In genomic region chr10:110179220-110179619, GRCh38 we compare ENCODE assay signal across 16 cellular contexts. TPM values are rescaled to one million over a fixed set of nuclear protein-coding genes. Genes with fewer than 3 reads are reported as not detected.
DNase-seq lines count a peak whose midpoint lies in the region; ATAC-seq and TF ChIP-seq lines count a peak whose summit lies in the region.
"Had no signal": no experiment of that assay in that cellular context is flagged by ENCODE, and none has a peak within 500 bp of the region (broad histone marks: within the 10 kb centered on the region; RNA-seq: fewer than 3 reads in every experiment).

No MANE protein-coding gene starts in this region.

- no peak for TF ChIP-seq CTCF in endothelial cell (IDR thresholded peaks at IDR 0.05; ENCODE audit: unreplicated experiment)
- TF ChIP-seq CTCF in osteocyte (IDR thresholded peaks at IDR 0.05) = no peak

- H3K4me1 Mint-ChIP-seq in activated CD8-positive, alpha-beta memory T cell treated with anti-CD3 and anti-CD28 coated beads, Interleukin-2, amount 10 ng/mL, durations not matched to agents 7 days and 5 days = peaks cover 6% of the 10 kb centered on the region
- H3K4me1 Mint-ChIP-seq in endothelial cell (ENCODE audit: unreplicated experiment) (peaks cover 8% of the 10 kb centered on the region), osteocyte (ENCODE audit: unreplicated experiment) (no peaks in the 10 kb centered on the region)
- peaks cover 5% of the 10 kb centered on the region for H3K4me1 Mint-ChIP-seq in activated CD4-positive, alpha-beta T cell treated with anti-CD3 and anti-CD28 coated beads, Interleukin-2, amount 10 ng/mL, durations not matched to agents 24 days and 14 days

- H3K27ac Mint-ChIP-seq in activated CD8-positive, alpha-beta memory T cell treated with anti-CD3 and anti-CD28 coated beads, Interleukin-2, amount 10 ng/mL, durations not matched to agents 7 days and 5 days = no peak overlapping the region
- H3K27ac Mint-ChIP-seq in endothelial cell (ENCODE audit: unreplicated experiment) (peak overlapping the region; percentile 49), osteocyte (ENCODE audit: unreplicated experiment) (no peak overlapping the region)
- no peak overlapping the region for H3K27ac Mint-ChIP-seq in activated CD4-positive, alpha-beta T cell treated with anti-CD3 and anti-CD28 coated beads, Interleukin-2, amount 10 ng/mL, durations not matched to agents 24 days and 14 days
- H3K27ac Mint-ChIP-seq: B cell; CD4-positive, alpha-beta T cell; CD8-positive, alpha-beta T cell had no signal

- no peaks in the 10 kb centered on the region for H3K9me3 Mint-ChIP-seq in activated CD8-positive, alpha-beta memory T cell treated with anti-CD3 and anti-CD28 coated beads, Interleukin-2, amount 10 ng/mL, durations not matched to agents 7 days and 5 days (ENCODE audit: low read depth)
- H3K9me3 Mint-ChIP-seq in endothelial cell (ENCODE audit: unreplicated experiment) (no peaks in the 10 kb centered on the region), osteocyte (ENCODE audit: unreplicated experiment) (no peaks in the 10 kb centered on the region)
- no peaks in the 10 kb centered on the region for H3K9me3 Mint-ChIP-seq in activated CD4-positive, alpha-beta T cell treated with anti-CD3 and anti-CD28 coated beads, Interleukin-2, amount 10 ng/mL, durations not matched to agents 24 days and 14 days
- H3K9me3 Mint-ChIP-seq: CD4-positive, alpha-beta T cell; CD8-positive, alpha-beta T cell had no signal

- intact Hi-C loops in activated CD4-positive, alpha-beta T cell treated with anti-CD3 and anti-CD28 coated beads, Interleukin-2, amount 10 ng/mL, durations not matched to agents 24 days and 14 days (cut with micrococcal nuclease) = no loop called here

- peak; percentile 34 for DNase-seq in activated CD8-positive, alpha-beta memory T cell treated with anti-CD3 and anti-CD28 coated beads, Interleukin-2, amount 10 ng/mL, durations not matched to agents 7 days and 5 days
- no peak for DNase-seq in activated CD8-positive, alpha-beta memory T cell treated with anti-CD3 and anti-CD28 coated beads for 24 hours
- DNase-seq in endothelial cell (ENCODE audit: low spot score) = no peak
- DNase-seq in osteocyte (ENCODE audit: extremely low spot score, unreplicated experiment) = peak; percentile 53
- DNase-seq in activated CD4-positive, alpha-beta T cell treated with anti-CD3 and anti-CD28 coated beads, Interleukin-2, amount 10 ng/mL, durations not matched to agents 24 days and 14 days = no peak
- DNase-seq: AML-193; Caco-2; Calu3; CD4-positive, alpha-beta T cell; CD8-positive, alpha-beta T cell; DMS79 treated with DMSO at 0.1 percent for 48 hours; GF-D8 had no signal

- no peaks in the 10 kb centered on the region for H3K36me3 Mint-ChIP-seq in activated CD8-positive, alpha-beta memory T cell treated with anti-CD3 and anti-CD28 coated beads, Interleukin-2, amount 10 ng/mL, durations not matched to agents 7 days and 5 days
- H3K36me3 Mint-ChIP-seq in endothelial cell (ENCODE audit: low read depth, unreplicated experiment) (no peaks in the 10 kb centered on the region), osteocyte (ENCODE audit: unreplicated experiment) (no peaks in the 10 kb centered on the region)
- H3K36me3 Mint-ChIP-seq in activated CD4-positive, alpha-beta T cell treated with anti-CD3 and anti-CD28 coated beads, Interleukin-2, amount 10 ng/mL, durations not matched to agents 24 days and 14 days (ENCODE audit: low read depth) = no peaks in the 10 kb centered on the region
- H3K36me3 Mint-ChIP-seq: CD8-positive, alpha-beta T cell had no signal

- no peak for ATAC-seq in activated CD8-positive, alpha-beta memory T cell treated with anti-CD3 and anti-CD28 coated beads, Interleukin-2, amount 10 ng/mL, durations not matched to agents 7 days and 5 days
- ATAC-seq in SK-N-SH treated with all-trans-retinoic acid at 6 μM for 48 hours (no peak), HG03280 (IDR thresholded peaks at IDR 0.05; ENCODE audit: unreplicated experiment) (no peak)
- ATAC-seq: A549; CD8-positive, alpha-beta T cell had no signal

- CTCF ChIA-PET in activated CD8-positive, alpha-beta memory T cell treated with anti-CD3 and anti-CD28 coated beads, Interleukin-2, amount 10 ng/mL, durations not matched to agents 7 days and 5 days (lab: Charles Lee) = interaction anchor here (0.9 to 1.0 kb wide), 2 partner anchors 11 to 27 kb away, joined by 3 to 5 read pairs; no protein-coding TSS in a partner anchor

- H3K4me3 Mint-ChIP-seq in activated CD8-positive, alpha-beta memory T cell treated with anti-CD3 and anti-CD28 coated beads, Interleukin-2, amount 10 ng/mL, durations not matched to agents 7 days and 5 days = no peak overlapping the region
- H3K4me3 Mint-ChIP-seq in endothelial cell (ENCODE audit: unreplicated experiment) (no peak overlapping the region), osteocyte (ENCODE audit: unreplicated experiment) (no peak overlapping the region)
- no peak overlapping the region for H3K4me3 Mint-ChIP-seq in activated CD4-positive, alpha-beta T cell treated with anti-CD3 and anti-CD28 coated beads, Interleukin-2, amount 10 ng/mL, durations not matched to agents 24 days and 14 days
- H3K4me3 Mint-ChIP-seq: B cell; CD4-positive, alpha-beta T cell; CD8-positive, alpha-beta T cell had no signal

- peaks cover 66% of the 10 kb centered on the region for H3K27me3 Mint-ChIP-seq in activated CD8-positive, alpha-beta memory T cell treated with anti-CD3 and anti-CD28 coated beads, Interleukin-2, amount 10 ng/mL, durations not matched to agents 7 days and 5 days
- H3K27me3 Mint-ChIP-seq in endothelial cell (ENCODE audit: unreplicated experiment) = peaks cover 5% of the 10 kb centered on the region
- peaks cover 17% of the 10 kb centered on the region for H3K27me3 Mint-ChIP-seq in osteocyte (ENCODE audit: unreplicated experiment)
- peaks cover 44% of the 10 kb centered on the region for H3K27me3 Mint-ChIP-seq in activated CD4-positive, alpha-beta T cell treated with anti-CD3 and anti-CD28 coated beads, Interleukin-2, amount 10 ng/mL, durations not matched to agents 24 days and 14 days

TF ChIP-seq in SK-N-SH treated with all-trans-retinoic acid at 6 μM for 48 hours, 23 proteins besides CTCF, POLR2A, EP300 and RAD21:
- no peak for TF ChIP-seq OSR1 (CRISPR knock-in tag; IDR thresholded peaks at IDR 0.05)
- TF ChIP-seq TOX (CRISPR knock-in tag; IDR thresholded peaks at IDR 0.05; ENCODE audit: borderline replicate concordance) = no peak
- no peak for TF ChIP-seq CREB5 (CRISPR knock-in tag; IDR thresholded peaks at IDR 0.05; ENCODE audit: low read depth)
- TF ChIP-seq ISL1 (CRISPR knock-in tag; IDR thresholded peaks at IDR 0.05) = no peak
- no peak for TF ChIP-seq TSHZ2 (CRISPR knock-in tag; IDR thresholded peaks at IDR 0.05)
- TF ChIP-seq ZFP3 (CRISPR knock-in tag; IDR thresholded peaks at IDR 0.05) = no peak
- no peak for TF ChIP-seq ZNF8 (CRISPR knock-in tag; IDR thresholded peaks at IDR 0.05)
- TF ChIP-seq ESRRG (CRISPR knock-in tag; IDR thresholded peaks at IDR 0.05) = no peak
- TF ChIP-seq SNAI2 (CRISPR knock-in tag; IDR thresholded peaks at IDR 0.05) = no peak
- TF ChIP-seq RARB (CRISPR knock-in tag; IDR thresholded peaks at IDR 0.05) = no peak

RNA-seq across cellular contexts. Expression of gene MXI1, which starts 28.2 kb away (rescaled TPM):
- total RNA-seq in activated CD8-positive, alpha-beta memory T cell treated with anti-CD3 and anti-CD28 coated beads, Interleukin-2, amount 10 ng/mL, durations not matched to agents 7 days and 5 days = 10 to 100 TPM; 13.6 to 29.1 TPM
- total RNA-seq in endothelial cell (ENCODE audit: unreplicated experiment) (10.3 TPM), osteocyte (31.9 and 32.2 TPM in 2 replicates)
- 21.8 and 22.7 TPM in 2 replicates for total RNA-seq in activated CD4-positive, alpha-beta T cell treated with anti-CD3 and anti-CD28 coated beads, Interleukin-2, amount 10 ng/mL, durations not matched to agents 24 days and 14 days

Comparison
In these comparisons a context has a peak if more than half of its experiments do, and no peak if none do; other contexts are left out.
1. DNase-seq: peak in activated CD8-positive, alpha-beta memory T cell treated with anti-CD3 and anti-CD28 coated beads, Interleukin-2, amount 10 ng/mL, durations not matched to agents 7 days and 5 days (single experiment) and osteocyte (single experiment); none in activated CD8-positive, alpha-beta memory T cell treated with anti-CD3 and anti-CD28 coated beads for 24 hours (single experiment), endothelial cell (single experiment) and activated CD4-positive, alpha-beta T cell treated with anti-CD3 and anti-CD28 coated beads, Interleukin-2, amount 10 ng/mL, durations not matched to agents 24 days and 14 days (single experiment).